In genomic region chr17:29590979-29591736, GRCh38 we compare ENCODE assay signal across 8 cellular contexts. TPM values are rescaled to one million over a fixed set of nuclear protein-coding genes. Genes with fewer than 3 reads are reported as not detected.
DNase-seq lines count a peak whose midpoint lies in the region; ATAC-seq and TF ChIP-seq lines count a peak whose summit lies in the region.

No MANE protein-coding gene starts in this region.

- DNase-seq in EL, result peak; percentile 71
- peak; percentile 82 for DNase-seq in NCI-H1092 treated with DMSO at 0.1 percent for 48 hours (lab: John Stamatoyannopoulos, UW)
- peak; percentile 56 to 62 for DNase-seq in activated CD4-positive, alpha-beta T cell treated with anti-CD3 and anti-CD28 coated beads, Interleukin-2, amount 50 U/mL, for 48 hours
- no peak for DNase-seq in natural killer cell
- DNase-seq in H4 (ENCODE audit: low spot score), result no peak
- DNase-seq in cerebellar nuclear complex (lab: John Stamatoyannopoulos, UW), result no peak

- H3K27ac ChIP-seq in esophagus (ENCODE audit: low read depth in 2 of 2, low read length in 1 of 2), result peak overlapping the region; percentile 90 to 92

- no peaks in the 10 kb centered on the region for H3K9me3 Mint-ChIP-seq in natural killer cell

- H3K4me3 ChIP-seq in esophagus (ENCODE audit: low read depth in 1 of 2, low read length in 2 of 2), result peak overlapping the region in 1 of 2 donors; percentile 1

- H3K4me1 Mint-ChIP-seq in natural killer cell, result peaks cover 20 to 61% of the 10 kb centered on the region in 2 donors

- TF ChIP-seq CTCF in natural killer cell (IDR thresholded peaks at IDR 0.05), result no peak

- no peaks in the 10 kb centered on the region for H3K27me3 Mint-ChIP-seq in natural killer cell (ENCODE audit: low read depth in 2 of 2)

- H3K9me3 ChIP-seq in esophagus (ENCODE audit: control insufficient read depth in 2 of 2, insufficient read depth in 1 of 2, low read depth in 1 of 2, low read length in 1 of 2), result no peaks in the 10 kb centered on the region

- H3K4me1 ChIP-seq in esophagus (ENCODE audit: control insufficient read depth in 2 of 2, insufficient read depth in 2 of 2, low read length in 1 of 2), result peaks cover 20 to 46% of the 10 kb centered on the region in 2 donors

- peak overlapping the region in 1 of 2 donors; percentile 40 for H3K27ac Mint-ChIP-seq in natural killer cell

- ATAC-seq in natural killer cell (no peak), HG02938 (IDR thresholded peaks at IDR 0.05; ENCODE audit: unreplicated experiment) (no peak)

- no peaks in the 10 kb centered on the region for H3K36me3 ChIP-seq in esophagus (ENCODE audit: control insufficient read depth in 2 of 2, insufficient read depth in 2 of 2, low read length in 1 of 2)

- H3K36me3 Mint-ChIP-seq in natural killer cell, result no peaks in the 10 kb centered on the region

- intact Hi-C loops in natural killer cell (cut with micrococcal nuclease), result no loop called here

- H3K27me3 ChIP-seq in esophagus (ENCODE audit: control insufficient read depth in 1 of 2, insufficient read depth in 2 of 2, low read length in 2 of 2), result no peaks in the 10 kb centered on the region

- WGBS in esophagus, 2 donors, result 4 to 13% methylated on average over 36 to 38 of the region's 38 CpGs

- H3K4me3 Mint-ChIP-seq in natural killer cell, result peak overlapping the region; percentile 75

RNA-seq across cellular contexts. Expression of gene GIT1, which starts 1.7 kb away (rescaled TPM):
- 10 to 100 TPM; 22.6 to 30.2 TPM for polyA plus RNA-seq in esophagus
- total RNA-seq in natural killer cell, result 10 to 100 TPM; 39.4 to 61.4 (median 54.6) TPM
- total RNA-seq in H4 (2014; rRNA removed; shearing (Covaris generic)), result 10.8 and 11.7 TPM in 2 replicates

RNA-seq across cellular contexts. Expression of gene ANKRD13B, which starts 1.8 kb away (rescaled TPM):
- 1 to 10 TPM; 3.5 to 6.5 TPM for polyA plus RNA-seq in esophagus
- total RNA-seq in natural killer cell, result 1 to 10 TPM; 2.3 to 6.6 (median 4.0) TPM
- total RNA-seq in H4 (2014; rRNA removed; shearing (Covaris generic)), result 2.9 and 3.8 TPM in 2 replicates

RNA-seq across cellular contexts. Expression of gene TP53I13, which starts 22.7 kb away (rescaled TPM):
- 10 to 100 TPM; 30.1 to 43.7 TPM for polyA plus RNA-seq in esophagus
- total RNA-seq in natural killer cell, result 100 to 1,000 TPM; 122 to 148 (median 148) TPM
- 16.0 and 23.3 TPM in 2 replicates for total RNA-seq in H4 (2014; rRNA removed; shearing (Covaris generic))

RNA-seq across cellular contexts. Expression of gene ABHD15, which starts 24.3 kb away (rescaled TPM):
- 1 to 10 TPM; 2.6 to 3.0 TPM for polyA plus RNA-seq in esophagus
- 10 to 100 TPM; 31.7 to 33.8 (median 33.1) TPM for total RNA-seq in natural killer cell
- 6.2 and 8.6 TPM in 2 replicates for total RNA-seq in H4 (2014; rRNA removed; shearing (Covaris generic))

RNA-seq across cellular contexts. Expression of gene CORO6, which starts 31.6 kb away (rescaled TPM):
- polyA plus RNA-seq in esophagus, result 10 to 100 TPM; 12.6 to 22.5 TPM
- 10 to 100 TPM in 1 of 3 donors, 1 to 10 TPM in 2; 2.4 to 18.7 (median 3.9) TPM for total RNA-seq in natural killer cell
- total RNA-seq in H4 (2014; rRNA removed; shearing (Covaris generic)), result 0.14 and 1.2 TPM in 2 replicates

Comparison
In these comparisons a context has a peak if more than half of its experiments do, and no peak if none do; other contexts are left out.
1. DNase-seq: peak in EL (single experiment), NCI-H1092 treated with DMSO at 0.1 percent for 48 hours (single experiment) and activated CD4-positive, alpha-beta T cell treated with anti-CD3 and anti-CD28 coated beads, Interleukin-2, amount 50 U/mL, for 48 hours (2 of 2); none in natural killer cell (single experiment), H4 (single experiment) and cerebellar nuclear complex (0 of 2).